Comparison of ENCODE assay signal across 18 cellular contexts in the genomic region with DNA sequence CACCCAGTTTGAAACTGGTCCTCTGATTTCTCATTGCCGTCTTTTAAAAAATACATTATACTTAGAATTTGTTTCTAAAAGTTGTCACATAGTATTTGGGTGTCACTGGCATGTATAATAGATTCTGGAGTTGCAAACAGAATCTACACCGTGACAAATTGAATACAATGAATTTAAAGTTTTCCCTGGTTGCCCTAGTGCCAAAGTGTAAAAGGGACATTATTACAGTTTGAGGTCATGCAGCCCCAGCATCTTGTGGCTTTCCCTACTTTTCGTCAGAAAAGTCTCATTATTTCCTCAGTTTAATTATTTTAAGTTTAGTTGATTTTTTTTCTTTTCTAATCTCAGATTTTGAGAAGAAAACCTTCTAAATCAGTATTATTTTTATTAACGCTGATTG.
A peak's percentile ranks its signal among the peaks of the same experiment; 100 is the strongest.
DNase-seq lines count a peak whose midpoint lies in the region; ATAC-seq and TF ChIP-seq lines count a peak whose summit lies in the region.
"Had no signal": no experiment of that assay in that cellular context is flagged by ENCODE, and none has a peak within 500 bp of the region (broad histone marks: within the 10 kb centered on the region; RNA-seq: fewer than 3 reads in every experiment).

No MANE protein-coding gene starts in this region.

- no peak overlapping the region for H3K9ac ChIP-seq in HUES64 (ENCODE audit: low read depth, low read length)

- H3K27me3 Mint-ChIP-seq in brain (no peaks in the 10 kb centered on the region), nephron (ENCODE audit: low read depth) (no peaks in the 10 kb centered on the region)
- H3K27me3 Mint-ChIP-seq: B cell had no signal

- no peak overlapping the region for H3K4me3 ChIP-seq in HUES64 (ENCODE audit: low read length)
- H3K4me3 ChIP-seq: MG63, PC-9 had no signal

- H3K36me3 Mint-ChIP-seq in brain (no peaks in the 10 kb centered on the region), nephron (ENCODE audit: low read depth) (no peaks in the 10 kb centered on the region)
- H3K36me3 Mint-ChIP-seq: CD8-positive, alpha-beta T cell had no signal

- 82% methylated on average over 3 of the region's 4 CpGs for WGBS in HUES64

- DNase-seq in RPMI8226 (no peak), Right ventricle myocardium inferior (ENCODE audit: missing footprints) (no peak)
- DNase-seq: CD8-positive, alpha-beta T cell; DND-41; KG1; MG63; NCI-H2029 treated with DMSO at 0.1 percent for 48 hours; NCI-H526 treated with DMSO at 0.1 percent for 48 hours; PC-9; SHP77 treated with DMSO at 0.1 percent for 48 hours had no signal

- ATAC-seq in HG03175 (IDR thresholded peaks at IDR 0.05; ENCODE audit: unreplicated experiment) (no peak), GM18505 (IDR thresholded peaks at IDR 0.05; ENCODE audit: unreplicated experiment) (no peak), Right ventricle myocardium inferior (no peak)
- ATAC-seq: CD8-positive, alpha-beta T cell had no signal

- peaks cover 6% of the 10 kb centered on the region; the same call in 1 of the 2 replicates for H3K4me1 ChIP-seq in HUES64 (ENCODE audit: insufficient read depth, low read length)

- peaks cover 48% of the 10 kb centered on the region for H3K4me1 Mint-ChIP-seq in brain
- peaks cover 40% of the 10 kb centered on the region for H3K4me1 Mint-ChIP-seq in nephron

- H3K27me3 ChIP-seq in HUES64 (ENCODE audit: insufficient read depth, low read length): no peaks in the 10 kb centered on the region
- H3K27me3 ChIP-seq: MG63 had no signal

- H3K27ac ChIP-seq in HUES64 (ENCODE audit: low read depth, low read length): peak overlapping the region; percentile 32; the same call in 1 of the 2 replicates
- H3K27ac ChIP-seq: C4-2B, PC-9, RWPE1 had no signal

- H3K4me3 Mint-ChIP-seq in brain: peak overlapping the region in 1 of 5 experiments; percentile 8
- no peak overlapping the region for H3K4me3 Mint-ChIP-seq in nephron
- H3K4me3 Mint-ChIP-seq: B cell; CD8-positive, alpha-beta T cell had no signal

- H3K9me3 Mint-ChIP-seq in brain (no peaks in the 10 kb centered on the region), nephron (no peaks in the 10 kb centered on the region)
- H3K9me3 Mint-ChIP-seq: CD8-positive, alpha-beta T cell had no signal

- TF ChIP-seq POLR2A in GM18505 (IDR thresholded peaks at IDR 0.05; ENCODE audit: borderline replicate concordance, extremely low read depth, insufficient read depth, insufficient read length): no peak

- no peaks in the 10 kb centered on the region for H3K36me3 ChIP-seq in HUES64 (ENCODE audit: insufficient read depth, low read length)
- H3K36me3 ChIP-seq: MG63 had no signal

- H3K27ac Mint-ChIP-seq in brain (peak overlapping the region in 3 of 5 experiments; percentile 47 to 88 (median 58)), nephron (peak overlapping the region in 2 of 3 experiments; percentile 56 to 57)
- H3K27ac Mint-ChIP-seq: B cell; CD8-positive, alpha-beta T cell had no signal

- TF ChIP-seq CTCF in brain (conservative IDR thresholded peaks at IDR 0.05) (no peak), nephron (IDR thresholded peaks at IDR 0.05; ENCODE audit: unreplicated experiment in 3 of 3) (no peak)

- H3K9me3 ChIP-seq in HUES64 (ENCODE audit: insufficient read depth, low read depth, low read length): no peaks in the 10 kb centered on the region
- H3K9me3 ChIP-seq: MG63 had no signal

- intact Hi-C loops in Right ventricle myocardium inferior (cut with DNase I): no loop called here
